30 cellular contexts compared by ENCODE assay signal in the genomic region with DNA sequence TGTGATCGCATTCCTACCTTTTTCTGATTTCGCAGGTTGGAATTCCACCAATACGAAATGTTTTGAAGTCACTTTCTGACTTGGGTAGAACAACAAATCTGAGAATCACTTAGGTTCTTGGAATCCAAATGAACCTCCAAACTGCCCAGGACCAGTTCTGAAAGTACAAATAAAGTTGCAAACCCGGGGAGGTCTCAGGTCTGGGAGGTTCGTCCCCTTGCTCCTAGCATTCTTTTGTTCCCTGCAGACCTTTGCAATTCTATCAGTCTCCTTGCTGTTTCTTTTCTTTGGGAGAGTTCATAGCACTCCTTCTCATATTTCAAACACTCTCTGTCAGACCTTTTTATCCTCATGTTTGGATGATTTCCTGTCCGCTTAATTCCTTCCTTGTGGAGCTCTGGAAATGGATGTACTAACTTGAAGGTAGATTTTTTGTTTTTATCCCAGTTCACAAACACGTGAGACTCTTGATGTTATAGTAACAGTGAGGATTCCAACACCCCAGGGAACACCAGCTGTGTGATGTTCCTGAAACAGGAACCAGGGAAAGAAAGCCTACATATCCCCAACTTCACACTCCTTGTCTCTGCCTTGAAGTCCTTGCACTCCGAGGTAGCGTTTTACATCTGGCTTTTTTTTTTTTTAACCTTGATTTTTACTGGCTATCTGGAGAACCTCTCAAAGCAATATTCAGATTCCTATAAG.
DNase-seq lines count a peak whose midpoint lies in the region; FAIRE-seq lines count a peak whose summit lies in the region.
"Had no signal": no experiment of that assay in that cellular context is flagged by ENCODE, and none has a peak within 500 bp of the region (broad histone marks: within the 10 kb centered on the region; RNA-seq: fewer than 3 reads in every experiment).

No MANE protein-coding gene starts in this region.

- no peaks in the 10 kb centered on the region for H3K9me3 ChIP-seq in NT2/D1 (ENCODE audit: insufficient read depth, low read length)
- no peaks in the 10 kb centered on the region for H3K9me3 ChIP-seq in iPS-18c (ENCODE audit: control insufficient read depth, insufficient read depth, low read length)
- H3K9me3 ChIP-seq in neuronal stem cell (replicated peaks in 1 of 2; ENCODE audit: control insufficient read depth in 2 of 2, insufficient read depth in 1 of 2, low read depth in 1 of 2, low read length in 2 of 2) = peaks cover 6% of the 10 kb centered on the region in 2 donors
- H3K9me3 ChIP-seq: thoracic aorta had no signal

- FAIRE-seq in GM19239 (lab: Jason Lieb, UNC) = no peak
- FAIRE-seq: bronchial epithelial cell, colon, islet of Langerhans had no signal

- WGBS in neuronal stem cell (ENCODE audit: extremely low coverage in 2 of 2, insufficient read length in 2 of 2, insufficient replicate concordance in 1 of 2), 2 donors = no CpG with 5 or more reads among the region's 9 CpGs

- peak overlapping the region; percentile 12 for H3K9ac ChIP-seq in NT2/D1 (ENCODE audit: insufficient read length, low read depth)
- no peak overlapping the region for H3K9ac ChIP-seq in neuronal stem cell (ENCODE audit: low read depth, low read length, poor library complexity)

- H2BK120ac ChIP-seq in neuronal stem cell (ENCODE audit: low read depth, low read length) = no peak overlapping the region

- no peak overlapping the region for H3K27ac ChIP-seq in neuronal stem cell (replicated peaks; ENCODE audit: low read length)
- H3K27ac ChIP-seq: 22Rv1, foreskin keratinocyte, heart right ventricle, SJSA1, thoracic aorta had no signal

- H3K14ac ChIP-seq in neuronal stem cell (ENCODE audit: low read length) = no peak overlapping the region

- H2BK12ac ChIP-seq in neuronal stem cell (ENCODE audit: low read length) = no peak overlapping the region

- no peaks in the 10 kb centered on the region for H3K27me3 ChIP-seq in NT2/D1 (ENCODE audit: insufficient read depth, insufficient read length)
- H3K27me3 ChIP-seq in neuronal stem cell (ENCODE audit: control insufficient read depth in 3 of 3, insufficient read depth in 3 of 3, low read depth in 1 of 3, low read length in 3 of 3) = no peaks in the 10 kb centered on the region
- H3K27me3 ChIP-seq: foreskin keratinocyte, SJSA1 had no signal

- no peak overlapping the region for H2BK15ac ChIP-seq in neuronal stem cell (ENCODE audit: low read length)

- no peak overlapping the region for H3K4ac ChIP-seq in neuronal stem cell (ENCODE audit: low read length)

- H4K8ac ChIP-seq in neuronal stem cell (ENCODE audit: low read depth, low read length) = no peak overlapping the region

- H3K36me3 ChIP-seq in NT2/D1 (ENCODE audit: insufficient read depth, insufficient read length, low read length) = no peaks in the 10 kb centered on the region
- no peaks in the 10 kb centered on the region for H3K36me3 ChIP-seq in neuronal stem cell (replicated peaks in 1 of 2; ENCODE audit: control insufficient read depth in 2 of 2, insufficient read depth in 2 of 2, low read length in 2 of 2)
- H3K36me3 ChIP-seq: esophagus muscularis mucosa, heart right ventricle, SJSA1, thoracic aorta had no signal

- H2AFZ ChIP-seq in neuronal stem cell (ENCODE audit: low read length) = peak overlapping the region; percentile 26

- no peak overlapping the region for H2AK5ac ChIP-seq in neuronal stem cell (ENCODE audit: low read depth, low read length)

- H3K4me2 ChIP-seq in neuronal stem cell (ENCODE audit: insufficient read depth, low read length, poor library complexity, severe bottlenecking) = peak overlapping the region; percentile 38

- H3K79me1 ChIP-seq in neuronal stem cell (ENCODE audit: low read depth, low read length) = no peaks in the 10 kb centered on the region

- peaks cover 4% of the 10 kb centered on the region for H3K4me1 ChIP-seq in NT2/D1 (ENCODE audit: insufficient read depth, insufficient read length)
- H3K4me1 ChIP-seq in neuronal stem cell (ENCODE audit: control insufficient read depth in 2 of 2, insufficient read depth in 1 of 2, low read depth in 1 of 2, low read length in 2 of 2) = peaks cover 19 to 32% of the 10 kb centered on the region in 2 donors
- H3K4me1 ChIP-seq: foreskin keratinocyte, SJSA1 had no signal

- peak; percentile 38 for DNase-seq in DMS79 treated with DMSO at 0.1 percent for 48 hours (lab: John Stamatoyannopoulos, UW)
- no peak for DNase-seq in DMS79 (lab: John Stamatoyannopoulos, UW)
- peak; percentile 28 for DNase-seq in NT2/D1 (ENCODE audit: low read depth, low spot score)
- DNase-seq in neuronal stem cell (ENCODE audit: low spot score) = peak; percentile 37
- DNase-seq in GOT3 (lab: John Stamatoyannopoulos, UW) = no peak
- no peak for DNase-seq in GM19239 (ENCODE audit: insufficient read length, low spot score)
- no peak for DNase-seq in HuH-7.5 (ENCODE audit: low spot score)
- DNase-seq: activated CD4-positive, CD25-positive, alpha-beta regulatory T cell; activated CD8-positive, alpha-beta memory T cell treated with anti-CD3 and anti-CD28 coated beads, Interleukin-2, amount 10 ng/mL, durations not matched to agents 7 days and 5 days; activated naive CD4-positive, alpha-beta T cell treated with anti-CD3 and anti-CD28 coated beads, Interleukin-2, amount 50 U/mL, for 16 hours; amniotic stem cell; foreskin keratinocyte; heart right ventricle; HFFc6; IMR-90; left ventricle myocardium superior; midbrain; natural killer cell; NCI-H187; NCI-H2227 treated with DMSO at 0.1 percent for 48 hours; NCI-H82; stimulated activated naive CD4-positive, alpha-beta T cell treated with Interleukin-2 at 50 U/mL for 16 hours had no signal

- H4K91ac ChIP-seq in neuronal stem cell (ENCODE audit: low read depth, low read length, poor library complexity) = no peak overlapping the region

- H3K4me3 ChIP-seq in NT2/D1 (ENCODE audit: insufficient read length, low read depth) (no peak overlapping the region), iPS-18c (ENCODE audit: insufficient read depth, low read depth, low read length) (0 out of 2 replicates have a peak overlapping the region, but pooled peaks have one; percentile 2), neuronal stem cell (ENCODE audit: low read length in 2 of 2) (peak overlapping the region in 1 of 2 donors; percentile 35)
- H3K4me3 ChIP-seq: esophagus muscularis mucosa, SJSA1, thoracic aorta had no signal

- no peak overlapping the region for H2BK5ac ChIP-seq in neuronal stem cell (ENCODE audit: low read length)

- no peak overlapping the region for H3K18ac ChIP-seq in neuronal stem cell (ENCODE audit: low read length)

- no peak overlapping the region for H3K23ac ChIP-seq in neuronal stem cell (ENCODE audit: low read depth, low read length, poor library complexity)

Comparison
In these comparisons a context has a peak if more than half of its experiments do, and no peak if none do; other contexts are left out.
1. DNase-seq: peak in DMS79 treated with DMSO at 0.1 percent for 48 hours (single experiment), NT2/D1 (single experiment) and neuronal stem cell (single experiment); none in DMS79 (single experiment), GOT3 (single experiment), GM19239 (single experiment) and HuH-7.5 (single experiment).